20 cellular contexts compared by ENCODE assay signal in genomic region chr1:165053273-165053835, GRCh38.
DNase-seq lines count a peak whose midpoint lies in the region; ATAC-seq, FAIRE-seq and TF ChIP-seq lines count a peak whose summit lies in the region.
"Had no signal": no experiment of that assay in that cellular context is flagged by ENCODE, and none has a peak within 500 bp of the region (broad histone marks: within the 10 kb centered on the region; RNA-seq: fewer than 3 reads in every experiment).

No MANE protein-coding gene starts in this region.

- H3K4me1 ChIP-seq in HUES6 (ENCODE audit: control insufficient read depth, insufficient read depth, low read length), result peaks cover 28% of the 10 kb centered on the region
- H3K4me1 ChIP-seq in H1 (replicated peaks in 1 of 4; ENCODE audit: control insufficient read depth in 3 of 4, insufficient read depth in 4 of 4, low read length in 3 of 4), result peaks cover 0 to 6% (median 1%) of the 10 kb centered on the region in 4 experiments; a peak in 4 of 7 replicates
- peaks cover 7% of the 10 kb centered on the region for H3K4me1 ChIP-seq in mesendoderm (ENCODE audit: control insufficient read depth, low read depth, low read length)
- H3K4me1 ChIP-seq: SJSA1 had no signal

- H4K8ac ChIP-seq in H1 (ENCODE audit: extremely low read depth, insufficient read depth, low read length) (no peak overlapping the region), mesendoderm (ENCODE audit: low read depth, low read length) (no peak overlapping the region)

- H2BK15ac ChIP-seq in H1 (ENCODE audit: low read length), result no peak overlapping the region
- H2BK15ac ChIP-seq in mesendoderm (replicated peaks; ENCODE audit: low read depth), result no peak overlapping the region

- H4K5ac ChIP-seq in H1 (ENCODE audit: insufficient read length, low read depth, low read length), result peak overlapping the region; percentile 45
- no peak overlapping the region for H4K5ac ChIP-seq in mesendoderm (ENCODE audit: low read length)

- no peak overlapping the region for H3K27ac Mint-ChIP-seq in osteocyte (ENCODE audit: unreplicated experiment)
- H3K27ac Mint-ChIP-seq: CD14-positive monocyte, IgD-negative memory B cell had no signal

- H3K14ac ChIP-seq in H1 (ENCODE audit: insufficient read length), result no peak overlapping the region

- H3K36me3 Mint-ChIP-seq in osteocyte (ENCODE audit: unreplicated experiment), result no peaks in the 10 kb centered on the region
- H3K36me3 Mint-ChIP-seq: CD14-positive monocyte, IgD-negative memory B cell had no signal

- no peaks in the 10 kb centered on the region for H3K27me3 ChIP-seq in HUES6 (ENCODE audit: control insufficient read depth, insufficient read depth, low read length)
- H3K27me3 ChIP-seq in H1 (replicated peaks in 1 of 4; ENCODE audit: control insufficient read depth in 3 of 4, extremely low read depth in 1 of 4, insufficient read depth in 3 of 4, low read length in 3 of 4), result no peaks in the 10 kb centered on the region; a peak in 1 of 7 replicates
- H3K27me3 ChIP-seq in mesendoderm (ENCODE audit: insufficient read depth, low read length, poor library complexity), result no peaks in the 10 kb centered on the region
- H3K27me3 ChIP-seq: SJSA1 had no signal

- POLR2A ChIA-PET in H1 (lab: Charles Lee; ENCODE audit: partially characterized antibody), result interaction anchor here (1.2 kb wide), 1 partner anchor 11 kb away, joined by 3 read pairs; no protein-coding TSS in a partner anchor

- no peaks in the 10 kb centered on the region for H3K4me1 Mint-ChIP-seq in osteocyte (ENCODE audit: unreplicated experiment)
- H3K4me1 Mint-ChIP-seq: CD14-positive monocyte had no signal

- no peaks in the 10 kb centered on the region for H3K27me3 Mint-ChIP-seq in osteocyte (ENCODE audit: unreplicated experiment)

- no peak overlapping the region for H3K56ac ChIP-seq in H1 (replicated peaks; ENCODE audit: insufficient read length, low read depth, low read length)
- H3K56ac ChIP-seq in mesendoderm (ENCODE audit: low read length), result no peak overlapping the region

- no peak overlapping the region for H3K4me2 ChIP-seq in H1 (ENCODE audit: insufficient read depth in 1 of 2, low read depth in 2 of 2, low read length in 2 of 2)
- H3K4me2 ChIP-seq in mesendoderm (ENCODE audit: low read length), result no peak overlapping the region
- H3K4me2 ChIP-seq: PC-9 had no signal

- CTCF ChIA-PET in H1 (lab: Charles Lee; ENCODE audit: partially characterized antibody), result interaction anchor here (0.6 to 1.9 kb wide), 6 partner anchors 9 to 1235 kb away, joined by 3 to 5 read pairs (median 4); no protein-coding TSS in a partner anchor

- H3K79me1 ChIP-seq in H1 (ENCODE audit: low read depth, low read length) (no peaks in the 10 kb centered on the region), mesendoderm (ENCODE audit: low read length) (no peaks in the 10 kb centered on the region)

- H2AFZ ChIP-seq in H1 (ENCODE audit: low read length), result no peak overlapping the region
- H2AFZ ChIP-seq: GM23248, PC-9 had no signal

- H3K9ac ChIP-seq in HUES6 (ENCODE audit: low read length) (no peak overlapping the region), H1 (replicated peaks in 1 of 4; ENCODE audit: extremely low read depth in 1 of 4, low read depth in 3 of 4, low read length in 3 of 4) (no peak overlapping the region), mesendoderm (ENCODE audit: low read length) (no peak overlapping the region)
- H3K9ac ChIP-seq: GM23248 had no signal

- TF ChIP-seq RAD21 in H1 (IDR thresholded peaks at IDR 0.05 in 1 of 2, conservative IDR thresholded peaks at IDR 0.05 in 1 of 2; ENCODE audit: low read depth in 2 of 2, low read length in 2 of 2), result no peak

- ATAC-seq in HG03565 (IDR thresholded peaks at IDR 0.05; ENCODE audit: unreplicated experiment), result no peak
- no peak for ATAC-seq in GM19455 (IDR thresholded peaks at IDR 0.05; ENCODE audit: unreplicated experiment)

- H4K20me1 ChIP-seq in H1 (replicated peaks in 1 of 2; ENCODE audit: control insufficient read depth in 1 of 2, insufficient read depth in 2 of 2, low read length in 2 of 2), result no peaks in the 10 kb centered on the region

- H2AK5ac ChIP-seq in H1 (ENCODE audit: low read depth, low read length), result no peak overlapping the region; the same call in 1 of the 2 replicates
- H2AK5ac ChIP-seq in mesendoderm (ENCODE audit: low read length), result no peak overlapping the region

- H3K4ac ChIP-seq in H1 (replicated peaks; ENCODE audit: insufficient read length, low read depth, low read length) (no peak overlapping the region), mesendoderm (ENCODE audit: low read depth, low read length) (peak overlapping the region; percentile 68)

- 57% methylated on average over 3 of the region's 3 CpGs; no CpG with 5 or more reads in 1 of the 2 experiments for WGBS in H1 (ENCODE audit: extremely low coverage in 1 of 2, insufficient coverage in 1 of 2, insufficient read length in 1 of 2, insufficient replicate concordance in 2 of 2, low coverage in 1 of 2, low lambda C conversion rate in 2 of 2, missing lambda C conversion rate in 1 of 2), 2 experiments
- no CpG with 5 or more reads among the region's 3 CpGs for WGBS in mesendoderm (ENCODE audit: extremely low coverage, insufficient coverage, low lambda C conversion rate)

- no peaks in the 10 kb centered on the region for H3K9me3 Mint-ChIP-seq in osteocyte (ENCODE audit: unreplicated experiment)

- no peaks in the 10 kb centered on the region for H3K9me3 ChIP-seq in HUES6 (ENCODE audit: control insufficient read depth, insufficient read depth, low read depth, low read length)
- no peaks in the 10 kb centered on the region for H3K9me3 ChIP-seq in H1 (ENCODE audit: insufficient read depth in 2 of 2, low read depth in 1 of 2, low read length in 1 of 2)
- H3K9me3 ChIP-seq: SJSA1 had no signal

- TF ChIP-seq POLR2A in H1 (IDR thresholded peaks at IDR 0.05; ENCODE audit: control extremely low read depth in 1 of 2, low read depth in 2 of 2, low read length in 2 of 2), result no peak

- H2BK5ac ChIP-seq in H1 (ENCODE audit: low read depth, low read length), result no peak overlapping the region
- H2BK5ac ChIP-seq in mesendoderm (ENCODE audit: low read length), result peak overlapping the region; percentile 41

- no peak overlapping the region for H3K4me3 ChIP-seq in HUES6 (ENCODE audit: low read depth, low read length)
- H3K4me3 ChIP-seq in H1 (ENCODE audit: extremely low read depth in 1 of 4, insufficient read depth in 2 of 4, low read depth in 3 of 4, low read length in 4 of 4), result no peak overlapping the region
- H3K4me3 ChIP-seq in mesendoderm (ENCODE audit: low read length), result no peak overlapping the region
- H3K4me3 ChIP-seq: GM23248, PC-9, SJSA1 had no signal

- peak; percentile 31 for DNase-seq in Caki2 (ENCODE audit: low read depth)
- no peak for DNase-seq in H1 (ENCODE audit: low read depth in 1 of 2, low spot score in 2 of 2)
- DNase-seq in mesendoderm, result peak; percentile 95
- DNase-seq in osteocyte (ENCODE audit: extremely low spot score, unreplicated experiment), result no peak
- DNase-seq in SK-N-DZ (ENCODE audit: low spot score), result no peak
- DNase-seq: COR-L47, DMS79, GM23248, NCI-H187 treated with DMSO at 0.1 percent for 48 hours, NCI-H2171, NCI-H446, NCI-H748 treated with DMSO at 0.1 percent for 48 hours, PC-9, SW 1271 had no signal

- peak; percentile 24 for FAIRE-seq in H1 (lab: Jason Lieb, UNC)

- H3K27ac ChIP-seq in HUES6 (ENCODE audit: low read depth, low read length) (peak overlapping the region; percentile 35; the same call in 1 of the 2 replicates), H1 (ENCODE audit: low read depth, low read length) (no peak overlapping the region), mesendoderm (ENCODE audit: low read depth, low read length) (peak overlapping the region; percentile 25)
- H3K27ac ChIP-seq: GM23248, PC-9, SJSA1 had no signal

- H2BK120ac ChIP-seq in H1 (replicated peaks; ENCODE audit: low read depth, low read length) (no peak overlapping the region), mesendoderm (ENCODE audit: low read depth, low read length) (no peak overlapping the region)

- H4K91ac ChIP-seq in H1 (replicated peaks; ENCODE audit: insufficient read length, low read length), result no peak overlapping the region

- H3K18ac ChIP-seq in H1 (ENCODE audit: extremely low read depth, low read length) (no peak overlapping the region), mesendoderm (ENCODE audit: low read length) (peak overlapping the region; percentile 53)

- H3K36me3 ChIP-seq in HUES6 (ENCODE audit: control insufficient read depth, insufficient read depth, low read length), result no peaks in the 10 kb centered on the region
- H3K36me3 ChIP-seq in H1 (ENCODE audit: control insufficient read depth in 2 of 4, insufficient read depth in 4 of 4, low read length in 3 of 4), result no peaks in the 10 kb centered on the region
- no peaks in the 10 kb centered on the region for H3K36me3 ChIP-seq in mesendoderm (ENCODE audit: control insufficient read depth, insufficient read depth, low read length)
- H3K36me3 ChIP-seq: SJSA1 had no signal

- no peak overlapping the region for H3K4me3 Mint-ChIP-seq in osteocyte (ENCODE audit: unreplicated experiment)
- H3K4me3 Mint-ChIP-seq: CD14-positive monocyte, IgD-negative memory B cell had no signal

- no peaks in the 10 kb centered on the region; the same call in none of the 2 replicates for H3K23me2 ChIP-seq in H1 (ENCODE audit: low read depth, low read length)

- H2BK12ac ChIP-seq in H1 (ENCODE audit: low read depth, low read length), result no peak overlapping the region

- no peak for TF ChIP-seq EP300 in H1 (IDR thresholded peaks at IDR 0.05; ENCODE audit: borderline replicate concordance in 1 of 2, low read depth in 2 of 2, low read length in 2 of 2)

- H3K79me2 ChIP-seq in H1 (ENCODE audit: control insufficient read depth in 1 of 2, insufficient read depth in 2 of 2, low read length in 2 of 2) (no peaks in the 10 kb centered on the region), mesendoderm (ENCODE audit: control insufficient read depth, insufficient read depth, low read length) (no peaks in the 10 kb centered on the region)

- in situ Hi-C loops in Caki2 (cut with HindIII; ENCODE audit: low pct_unique_long_range_greater_than_20kb, low sequenced_read_pairs), result no loop called here

- no peak overlapping the region for H2BK20ac ChIP-seq in H1 (ENCODE audit: low read length)

- TF ChIP-seq CTCF in H1 (IDR thresholded peaks at IDR 0.05; ENCODE audit: control extremely low read depth in 1 of 3, insufficient read depth in 1 of 3, low read depth in 1 of 3, low read length in 3 of 3) (no peak), osteocyte (IDR thresholded peaks at IDR 0.05) (no peak)

- H3K23ac ChIP-seq in H1 (ENCODE audit: insufficient read length) (no peak overlapping the region), mesendoderm (ENCODE audit: low read length) (no peak overlapping the region)

TF ChIP-seq in H1, 55 proteins besides CTCF, POLR2A, EP300 and RAD21 (continues in another document):
- TF ChIP-seq MAX (IDR thresholded peaks at IDR 0.05) (peak; percentile 59), E2F6 (IDR thresholded peaks at IDR 0.05) (peak; percentile 63)

Comparison
In these comparisons a context has a peak if more than half of its experiments do, and no peak if none do; other contexts are left out.
1. DNase-seq: peak in Caki2 (single experiment) and mesendoderm (single experiment); none in H1 (0 of 2), osteocyte (single experiment) and SK-N-DZ (single experiment).